ENCODE assay signal across 30 cellular contexts in genomic region chr5:100615362-100615761, GRCh38.
"Had no signal": no experiment of that assay in that cellular context is flagged by ENCODE, and none has a peak within 500 bp of the region (broad histone marks: within the 10 kb centered on the region; RNA-seq: fewer than 3 reads in every experiment).

No MANE protein-coding gene starts in this region.

- H3K4me1 Mint-ChIP-seq: activated CD4-positive, alpha-beta T cell treated with anti-CD3 and anti-CD28 coated beads, Interleukin-2, amount 10 ng/mL, durations not matched to agents 24 days and 14 days had no signal

- H3K36me3 ChIP-seq: adrenal gland, breast epithelium, MG63, SJSA1 had no signal

- H3K9me3 Mint-ChIP-seq: activated CD4-positive, alpha-beta T cell treated with anti-CD3 and anti-CD28 coated beads, Interleukin-2, amount 10 ng/mL, durations not matched to agents 24 days and 14 days; activated CD8-positive, alpha-beta T cell treated with anti-CD3 and anti-CD28 coated beads for 36 hours; activated naive CD4-positive, alpha-beta T cell treated with anti-CD3 and anti-CD28 coated beads for 36 hours; activated naive CD4-positive, alpha-beta T cell treated with anti-CD3 and anti-CD28 coated beads, Interleukin-2, amount 50 U/mL, for 72 hours; activated T-cell treated with anti-CD3 and anti-CD28 coated beads, Interleukin-2, amount 50 U/mL, for 24 hours; T-helper 1 cell treated with Interleukin-12 subunit alpha and Interleukin-12 subunit beta and Interleukin-4 antibody, amounts not matched to agents 30 μg/mL and 1 μg/mL, for 36 hours; T-helper 2 cell treated with Interferon-gamma antibody and Interleukin-4, amounts not matched to agents 5 μg/mL and 100 μg/mL, for 36 hours had no signal

- H3K9me3 ChIP-seq: adrenal gland, breast epithelium, MG63, SJSA1, SK-N-SH had no signal

- H3K4me3 ChIP-seq: adrenal gland, breast epithelium, MG63, SJSA1 had no signal

- FAIRE-seq: TTC549 had no signal

- DNase-seq: activated CD4-positive, alpha-beta T cell treated with anti-CD3 and anti-CD28 coated beads, Interleukin-2, amount 10 ng/mL, durations not matched to agents 24 days and 14 days; activated CD4-positive, alpha-beta T cell treated with anti-CD3 and anti-CD28 coated beads, Interleukin-2, amount 50 U/mL, for 4 hours; activated CD8-positive, alpha-beta T cell treated with anti-CD3 and anti-CD28 coated beads for 36 hours; activated gamma-delta T cell; activated naive CD4-positive, alpha-beta T cell treated with anti-CD3 and anti-CD28 coated beads for 36 hours; activated T-cell treated with anti-CD3 and anti-CD28 coated beads, Interleukin-2, amount 50 U/mL, for 24 hours; adrenal gland; anterior cingulate cortex; Kasumi-1; MG63; NCI-H1048; NCI-H1105 treated with DMSO at 0.1 percent for 48 hours; NCI-H1436; NCI-H1694; NCI-H1930; NCI-H2081 treated with DMSO at 0.1 percent for 48 hours; NCI-H226; NCI-H446 treated with DMSO at 0.1 percent for 48 hours; NCI-H524; NCI-H69; SHP77 treated with DMSO at 0.1 percent for 48 hours; SK-N-SH had no signal

- H3K36me3 Mint-ChIP-seq: activated naive CD4-positive, alpha-beta T cell treated with anti-CD3 and anti-CD28 coated beads, Interleukin-2, amount 50 U/mL, for 72 hours had no signal

- H3K27me3 ChIP-seq: adrenal gland, breast epithelium, SJSA1 had no signal

- H3K27ac ChIP-seq: adrenal gland, breast epithelium, SJSA1 had no signal

- H3K4me3 Mint-ChIP-seq: activated CD4-positive, alpha-beta T cell treated with anti-CD3 and anti-CD28 coated beads, Interleukin-2, amount 10 ng/mL, durations not matched to agents 24 days and 14 days; activated CD8-positive, alpha-beta T cell treated with anti-CD3 and anti-CD28 coated beads for 36 hours; activated naive CD4-positive, alpha-beta T cell treated with anti-CD3 and anti-CD28 coated beads for 36 hours; activated T-cell treated with anti-CD3 and anti-CD28 coated beads, Interleukin-2, amount 50 U/mL, for 24 hours; T-helper 1 cell treated with Interleukin-12 subunit alpha and Interleukin-12 subunit beta and Interleukin-4 antibody, amounts not matched to agents 30 μg/mL and 1 μg/mL, for 36 hours; T-helper 2 cell treated with Interferon-gamma antibody and Interleukin-4, amounts not matched to agents 5 μg/mL and 100 μg/mL, for 36 hours had no signal

- H3K27ac Mint-ChIP-seq: activated CD4-positive, alpha-beta T cell treated with anti-CD3 and anti-CD28 coated beads, Interleukin-2, amount 10 ng/mL, durations not matched to agents 24 days and 14 days; activated CD8-positive, alpha-beta T cell treated with anti-CD3 and anti-CD28 coated beads for 36 hours; activated naive CD4-positive, alpha-beta T cell treated with anti-CD3 and anti-CD28 coated beads for 36 hours; activated naive CD4-positive, alpha-beta T cell treated with anti-CD3 and anti-CD28 coated beads, Interleukin-2, amount 50 U/mL, for 72 hours; activated T-cell treated with anti-CD3 and anti-CD28 coated beads, Interleukin-2, amount 50 U/mL, for 24 hours; activated T-helper 2 cell treated with anti-CD3 and anti-CD28 coated beads, Interferon-gamma antibody, Interleukin-2, Interleukin-4, amounts not matched to agents 10 μg/mL and 5 μg/mL and 100 μg/mL, durations not matched to agents 14 hours and 24 hours and 36 hours; T-helper 1 cell treated with Interleukin-12 subunit alpha and Interleukin-12 subunit beta and Interleukin-4 antibody, amounts not matched to agents 30 μg/mL and 1 μg/mL, for 36 hours; T-helper 2 cell treated with Interferon-gamma antibody and Interleukin-4, amounts not matched to agents 5 μg/mL and 100 μg/mL, for 36 hours had no signal

- H3K4me2 ChIP-seq: SK-N-SH had no signal

- H3K4me1 ChIP-seq: adrenal gland, breast epithelium, SJSA1 had no signal

- H3K9ac ChIP-seq: SK-N-SH had no signal

- ATAC-seq: activated CD8-positive, alpha-beta T cell treated with anti-CD3 and anti-CD28 coated beads for 36 hours; activated naive CD4-positive, alpha-beta T cell treated with anti-CD3 and anti-CD28 coated beads, Interleukin-2, amount 50 U/mL, for 72 hours; Panc1 had no signal
